Comparison of ENCODE assay signal across 1 cellular context in the genomic region with DNA sequence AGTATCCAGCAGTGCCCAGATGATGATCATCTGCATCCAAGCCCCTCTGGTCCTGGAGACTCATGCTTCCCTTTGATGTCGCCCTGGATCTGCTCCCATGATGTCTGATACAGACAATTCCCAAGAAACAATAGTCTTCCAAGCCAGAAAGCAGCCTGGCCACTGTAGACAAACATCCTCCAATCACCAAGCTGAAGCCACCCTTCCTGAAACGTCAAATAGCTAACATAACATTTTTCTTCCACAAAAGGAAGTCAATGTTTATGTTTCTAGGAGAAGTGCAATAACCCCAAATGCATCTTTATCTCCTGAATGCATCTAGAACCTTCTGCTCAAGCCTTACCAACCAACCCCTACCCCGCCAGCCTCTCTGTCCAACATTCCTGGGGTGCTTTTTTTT.
TF ChIP-seq lines count a peak whose summit lies in the region.

No MANE protein-coding gene starts in this region.

TF ChIP-seq in IMR-90, 13 proteins besides CTCF, POLR2A, EP300 and RAD21:
- TF ChIP-seq CHD1 (IDR thresholded peaks at IDR 0.05; ENCODE audit: low read depth, low read length): no peak
